Comparison of ENCODE assay signal across 22 cellular contexts in genomic region chr11:128857341-128857740, GRCh38. TPM values are rescaled to one million over a fixed set of nuclear protein-coding genes. Genes with fewer than 3 reads are reported as not detected.
DNase-seq lines count a peak whose midpoint lies in the region; ATAC-seq and TF ChIP-seq lines count a peak whose summit lies in the region.
"Had no signal": no experiment of that assay in that cellular context is flagged by ENCODE, and none has a peak within 500 bp of the region (broad histone marks: within the 10 kb centered on the region; RNA-seq: fewer than 3 reads in every experiment).

No MANE protein-coding gene starts in this region.

- ATAC-seq in activated CD8-positive, alpha-beta memory T cell treated with anti-CD3 and anti-CD28 coated beads, Interleukin-2, amount 10 ng/mL, durations not matched to agents 7 days and 5 days: no peak
- no peak for ATAC-seq in psoas muscle
- ATAC-seq: CD8-positive, alpha-beta T cell; GM23338; HCT116 had no signal

- intact Hi-C loops in sigmoid colon (cut with DNase I): no loop called here
- intact Hi-C loops in psoas muscle (cut with DNase I): no loop called here

- H3K36me3 ChIP-seq in sigmoid colon (no peaks in the 10 kb centered on the region), psoas muscle (ENCODE audit: insufficient read depth in 1 of 2, low read depth in 1 of 2) (no peaks in the 10 kb centered on the region)

- H3K27ac ChIP-seq in coronary artery (no peak overlapping the region), sigmoid colon (no peak overlapping the region), psoas muscle (no peak overlapping the region)
- H3K27ac ChIP-seq: C4-2B had no signal

- peak; percentile 33 for DNase-seq in activated CD8-positive, alpha-beta memory T cell treated with anti-CD3 and anti-CD28 coated beads, Interleukin-2, amount 50 U/mL, for 48 hours
- no peak for DNase-seq in activated CD8-positive, alpha-beta memory T cell treated with anti-CD3 and anti-CD28 coated beads, Interleukin-2, amount 10 ng/mL, durations not matched to agents 7 days and 5 days
- peak; percentile 59 for DNase-seq in coronary artery (ENCODE audit: low spot score)
- DNase-seq in sigmoid colon: peak; percentile 34
- DNase-seq in dermis blood vessel endothelial cell: no peak
- DNase-seq in psoas muscle: no peak
- DNase-seq: Caco-2; CD4-positive, CD25-positive, alpha-beta regulatory T cell; CD8-positive, alpha-beta T cell; DMS153; DMS79 treated with DMSO at 0.1 percent for 48 hours; GF-D8; H9 had no signal

- H3K27me3 Mint-ChIP-seq in activated CD8-positive, alpha-beta memory T cell treated with anti-CD3 and anti-CD28 coated beads, Interleukin-2, amount 10 ng/mL, durations not matched to agents 7 days and 5 days: peaks cover 6% of the 10 kb centered on the region

- CTCF ChIA-PET in activated CD8-positive, alpha-beta memory T cell treated with anti-CD3 and anti-CD28 coated beads, Interleukin-2, amount 10 ng/mL, durations not matched to agents 7 days and 5 days (lab: Charles Lee): interaction anchor here (0.8 to 3.4 kb wide), 8 partner anchors 18 to 699 kb away, joined by 3 to 19 read pairs (median 4); no protein-coding TSS in a partner anchor

- TF ChIP-seq POLR2A in sigmoid colon (IDR thresholded peaks at IDR 0.05): no peak

- TF ChIP-seq EP300 in sigmoid colon (IDR thresholded peaks at IDR 0.05): no peak

- H3K4me3 Mint-ChIP-seq in activated CD8-positive, alpha-beta memory T cell treated with anti-CD3 and anti-CD28 coated beads, Interleukin-2, amount 10 ng/mL, durations not matched to agents 7 days and 5 days: no peak overlapping the region
- H3K4me3 Mint-ChIP-seq: CD8-positive, alpha-beta T cell; GM23338; H9 had no signal

- H3K4me1 Mint-ChIP-seq in activated CD8-positive, alpha-beta memory T cell treated with anti-CD3 and anti-CD28 coated beads, Interleukin-2, amount 10 ng/mL, durations not matched to agents 7 days and 5 days: peaks cover 6% of the 10 kb centered on the region

- H3K9me3 Mint-ChIP-seq in activated CD8-positive, alpha-beta memory T cell treated with anti-CD3 and anti-CD28 coated beads, Interleukin-2, amount 10 ng/mL, durations not matched to agents 7 days and 5 days (ENCODE audit: low read depth): no peaks in the 10 kb centered on the region
- H3K9me3 Mint-ChIP-seq: CD4-positive, CD25-positive, alpha-beta regulatory T cell; CD8-positive, alpha-beta T cell; GM23338; H9 had no signal

- no peaks in the 10 kb centered on the region for H3K9me3 ChIP-seq in sigmoid colon
- no peaks in the 10 kb centered on the region for H3K9me3 ChIP-seq in psoas muscle
- H3K9me3 ChIP-seq: Caco-2 had no signal

- no peaks in the 10 kb centered on the region for H3K36me3 Mint-ChIP-seq in activated CD8-positive, alpha-beta memory T cell treated with anti-CD3 and anti-CD28 coated beads, Interleukin-2, amount 10 ng/mL, durations not matched to agents 7 days and 5 days
- H3K36me3 Mint-ChIP-seq: CD4-positive, CD25-positive, alpha-beta regulatory T cell; CD8-positive, alpha-beta T cell had no signal

- no peak overlapping the region for H3K27ac Mint-ChIP-seq in activated CD8-positive, alpha-beta memory T cell treated with anti-CD3 and anti-CD28 coated beads, Interleukin-2, amount 10 ng/mL, durations not matched to agents 7 days and 5 days
- H3K27ac Mint-ChIP-seq: CD8-positive, alpha-beta T cell; GM23338; H9 had no signal

- 67 to 87% methylated on average over 2 of the region's 2 CpGs for WGBS in sigmoid colon, 2 donors
- 88 to 90% (median 89%) methylated on average over 2 of the region's 2 CpGs for WGBS in psoas muscle, 3 donors

- TF ChIP-seq CTCF in coronary artery (IDR thresholded peaks at IDR 0.05) (no peak), sigmoid colon (IDR thresholded peaks at IDR 0.05) (no peak), psoas muscle (IDR thresholded peaks at IDR 0.05) (no peak)

- H3K4me1 ChIP-seq in sigmoid colon (no peaks in the 10 kb centered on the region), psoas muscle (no peaks in the 10 kb centered on the region)
- H3K4me1 ChIP-seq: Caco-2 had no signal

- H3K27me3 ChIP-seq in sigmoid colon: peaks cover 0 to 9% (median 0%) of the 10 kb centered on the region in 3 donors
- peaks cover 0 to 12% (median 2%) of the 10 kb centered on the region in 3 donors for H3K27me3 ChIP-seq in psoas muscle (ENCODE audit: insufficient read depth in 3 of 3, low read length in 2 of 3)

- H3K4me3 ChIP-seq in coronary artery (no peak overlapping the region), sigmoid colon (no peak overlapping the region), psoas muscle (no peak overlapping the region)
- H3K4me3 ChIP-seq: GM23338 had no signal

RNA-seq across cellular contexts. Expression of gene KCNJ1, which starts 9.8 kb away (rescaled TPM):
- not detected for total RNA-seq in activated CD8-positive, alpha-beta memory T cell treated with anti-CD3 and anti-CD28 coated beads, Interleukin-2, amount 10 ng/mL, durations not matched to agents 7 days and 5 days
- total RNA-seq in sigmoid colon: under 1 TPM in 1 of 4 donors, not detected in 3; 0.81 TPM
- polyA plus RNA-seq in sigmoid colon: not detected
- total RNA-seq in dermis blood vessel endothelial cell: 0.23 and 0.34 TPM in 2 replicates
- not detected for total RNA-seq in psoas muscle
- polyA plus RNA-seq in psoas muscle: not detected
- total RNA-seq: A172; A673; Caco-2; CD4-positive, CD25-positive, alpha-beta regulatory T cell; CD8-positive, alpha-beta T cell; Daoy; G401; GM23338; H4; H9 had no signal
- polyA plus RNA-seq: BJ had no signal

RNA-seq across cellular contexts. Expression of gene KCNJ5, which starts 33.8 kb away (rescaled TPM):
- not detected for total RNA-seq in activated CD8-positive, alpha-beta memory T cell treated with anti-CD3 and anti-CD28 coated beads, Interleukin-2, amount 10 ng/mL, durations not matched to agents 7 days and 5 days
- total RNA-seq in sigmoid colon (1 to 10 TPM; 1.8 to 4.7 (median 2.9) TPM), dermis blood vessel endothelial cell (0.14 TPM in 1 of 2 replicates, not detected in the other), psoas muscle (under 1 TPM; 0.24 to 0.46 (median 0.43) TPM)
- polyA plus RNA-seq in sigmoid colon (under 1 TPM in 2 of 3 donors, not detected in 1; 0.58 to 0.60 TPM), psoas muscle (under 1 TPM; 0.01 to 0.06 (median 0.01) TPM)
- total RNA-seq: A673; Caco-2; CD4-positive, CD25-positive, alpha-beta regulatory T cell; CD8-positive, alpha-beta T cell; Daoy; G401; GM23338; H4 had no signal
- polyA plus RNA-seq: BJ; CD4-positive, CD25-positive, alpha-beta regulatory T cell; GM23338 had no signal

Comparison
In these comparisons a context has a peak if more than half of its experiments do, and no peak if none do; other contexts are left out.
1. DNase-seq: peak in activated CD8-positive, alpha-beta memory T cell treated with anti-CD3 and anti-CD28 coated beads, Interleukin-2, amount 50 U/mL, for 48 hours (single experiment), coronary artery (single experiment) and sigmoid colon (single experiment); none in activated CD8-positive, alpha-beta memory T cell treated with anti-CD3 and anti-CD28 coated beads, Interleukin-2, amount 10 ng/mL, durations not matched to agents 7 days and 5 days (single experiment), dermis blood vessel endothelial cell (single experiment) and psoas muscle (0 of 2).